In genomic region chr5:142841511-142842255, GRCh38 we compare ENCODE assay signal across 11 cellular contexts.
DNase-seq lines count a peak whose midpoint lies in the region; ATAC-seq and TF ChIP-seq lines count a peak whose summit lies in the region.
"Had no signal": no experiment of that assay in that cellular context is flagged by ENCODE, and none has a peak within 500 bp of the region (broad histone marks: within the 10 kb centered on the region; RNA-seq: fewer than 3 reads in every experiment).

No MANE protein-coding gene starts in this region.

- H3K27ac ChIP-seq in right atrium auricular region = peak overlapping the region; percentile 60 to 69
- H3K27ac ChIP-seq: upper lobe of left lung had no signal

- intact Hi-C loops in activated CD4-positive, alpha-beta memory T cell treated with anti-CD3 and anti-CD28 coated beads for 36 hours (cut with micrococcal nuclease) = no loop called here

- H3K9me3 ChIP-seq in right atrium auricular region = no peaks in the 10 kb centered on the region
- H3K9me3 ChIP-seq: esophagus squamous epithelium, upper lobe of left lung had no signal

- no peaks in the 10 kb centered on the region for H3K9me3 Mint-ChIP-seq in brain
- no peaks in the 10 kb centered on the region for H3K9me3 Mint-ChIP-seq in activated CD4-positive, alpha-beta memory T cell treated with anti-CD3 and anti-CD28 coated beads for 36 hours

- no peaks in the 10 kb centered on the region for H3K36me3 ChIP-seq in right atrium auricular region
- H3K36me3 ChIP-seq: esophagus squamous epithelium, upper lobe of left lung had no signal

- no peak for TF ChIP-seq CTCF in brain (conservative IDR thresholded peaks at IDR 0.05)
- no peak for TF ChIP-seq CTCF in right atrium auricular region (IDR thresholded peaks at IDR 0.05)

- POLR2A ChIA-PET in activated CD4-positive, alpha-beta memory T cell treated with anti-CD3 and anti-CD28 coated beads for 36 hours (lab: Charles Lee) = no interaction called here

- DNase-seq in GOT3 (lab: John Stamatoyannopoulos, UW) (peak; percentile 53), right atrium auricular region (ENCODE audit: low spot score) (peak; percentile 86), stromal cell of bone marrow (ENCODE audit: low read depth) (peak; percentile 83), SW 1271 (lab: John Stamatoyannopoulos, UW) (no peak)
- no peak for DNase-seq in activated CD4-positive, alpha-beta memory T cell treated with anti-CD3 and anti-CD28 coated beads for 36 hours
- DNase-seq: esophagus squamous epithelium, T-helper 2 cell, upper lobe of left lung had no signal

- peak overlapping the region in 1 of 5 experiments; percentile 4 for H3K4me3 Mint-ChIP-seq in brain
- H3K4me3 Mint-ChIP-seq in activated CD4-positive, alpha-beta memory T cell treated with anti-CD3 and anti-CD28 coated beads for 36 hours = no peak overlapping the region

- peaks cover 0 to 100% of the 10 kb centered on the region in 2 donors for H3K4me1 ChIP-seq in right atrium auricular region

- no peak overlapping the region for H3K4me3 ChIP-seq in right atrium auricular region
- H3K4me3 ChIP-seq: esophagus squamous epithelium, upper lobe of left lung had no signal

- H3K36me3 Mint-ChIP-seq in brain = no peaks in the 10 kb centered on the region
- H3K36me3 Mint-ChIP-seq in activated CD4-positive, alpha-beta memory T cell treated with anti-CD3 and anti-CD28 coated beads for 36 hours = no peaks in the 10 kb centered on the region

- H3K27me3 Mint-ChIP-seq in brain = no peaks in the 10 kb centered on the region
- no peaks in the 10 kb centered on the region for H3K27me3 Mint-ChIP-seq in activated CD4-positive, alpha-beta memory T cell treated with anti-CD3 and anti-CD28 coated beads for 36 hours

- ATAC-seq in HG02571 (IDR thresholded peaks at IDR 0.05; ENCODE audit: unreplicated experiment) (no peak), GM21367 (IDR thresholded peaks at IDR 0.05; ENCODE audit: unreplicated experiment) (no peak)

- peak overlapping the region in 3 of 5 experiments; percentile 57 to 89 (median 83) for H3K27ac Mint-ChIP-seq in brain
- no peak overlapping the region for H3K27ac Mint-ChIP-seq in activated CD4-positive, alpha-beta memory T cell treated with anti-CD3 and anti-CD28 coated beads for 36 hours

- CTCF ChIA-PET in activated CD4-positive, alpha-beta memory T cell treated with anti-CD3 and anti-CD28 coated beads for 36 hours (lab: Charles Lee) = no interaction called here

- H3K4me1 Mint-ChIP-seq in brain = peaks cover 43% of the 10 kb centered on the region
- H3K4me1 Mint-ChIP-seq in activated CD4-positive, alpha-beta memory T cell treated with anti-CD3 and anti-CD28 coated beads for 36 hours (ENCODE audit: low read depth) = peaks cover 17% of the 10 kb centered on the region

- H3K27me3 ChIP-seq in right atrium auricular region = no peaks in the 10 kb centered on the region
- H3K27me3 ChIP-seq: esophagus squamous epithelium, upper lobe of left lung had no signal

Comparison
In these comparisons a context has a peak if more than half of its experiments do, and no peak if none do; other contexts are left out.
1. DNase-seq: peak in GOT3 (single experiment), right atrium auricular region (single experiment) and stromal cell of bone marrow (single experiment); none in activated CD4-positive, alpha-beta memory T cell treated with anti-CD3 and anti-CD28 coated beads for 36 hours (single experiment) and SW 1271 (0 of 2).